1 cellular context compared by ENCODE assay signal in the genomic region with DNA sequence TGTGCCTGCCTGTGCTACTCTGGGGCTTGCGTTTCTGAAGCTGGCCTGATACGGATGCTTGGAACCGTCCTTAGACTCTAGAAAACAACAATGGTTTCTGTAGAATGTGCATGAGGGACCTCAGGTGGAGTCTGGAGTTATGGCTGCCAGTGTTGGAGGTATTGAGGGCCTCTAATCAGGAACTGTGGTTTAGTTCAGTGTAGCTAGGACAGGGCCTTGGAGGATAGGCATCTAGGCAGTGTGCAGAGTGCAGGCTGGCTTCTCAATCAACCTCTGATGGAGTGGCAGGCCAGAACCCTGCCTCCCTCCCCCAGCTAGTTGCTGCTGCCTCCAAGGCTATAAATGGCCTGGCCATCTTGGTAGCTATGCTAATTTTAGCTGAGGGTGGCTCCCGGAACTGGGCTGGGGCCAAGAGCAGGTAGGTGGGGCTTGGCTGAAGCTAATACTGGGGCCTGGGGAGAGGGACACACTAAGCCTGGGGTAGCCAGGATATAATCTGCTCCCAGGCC.
TF ChIP-seq lines count a peak whose summit lies in the region.

No MANE protein-coding gene starts in this region.

TF ChIP-seq in GM23338, 12 proteins besides CTCF, POLR2A, EP300 and RAD21 (continued from another document):
- TF ChIP-seq, protein P1, sequence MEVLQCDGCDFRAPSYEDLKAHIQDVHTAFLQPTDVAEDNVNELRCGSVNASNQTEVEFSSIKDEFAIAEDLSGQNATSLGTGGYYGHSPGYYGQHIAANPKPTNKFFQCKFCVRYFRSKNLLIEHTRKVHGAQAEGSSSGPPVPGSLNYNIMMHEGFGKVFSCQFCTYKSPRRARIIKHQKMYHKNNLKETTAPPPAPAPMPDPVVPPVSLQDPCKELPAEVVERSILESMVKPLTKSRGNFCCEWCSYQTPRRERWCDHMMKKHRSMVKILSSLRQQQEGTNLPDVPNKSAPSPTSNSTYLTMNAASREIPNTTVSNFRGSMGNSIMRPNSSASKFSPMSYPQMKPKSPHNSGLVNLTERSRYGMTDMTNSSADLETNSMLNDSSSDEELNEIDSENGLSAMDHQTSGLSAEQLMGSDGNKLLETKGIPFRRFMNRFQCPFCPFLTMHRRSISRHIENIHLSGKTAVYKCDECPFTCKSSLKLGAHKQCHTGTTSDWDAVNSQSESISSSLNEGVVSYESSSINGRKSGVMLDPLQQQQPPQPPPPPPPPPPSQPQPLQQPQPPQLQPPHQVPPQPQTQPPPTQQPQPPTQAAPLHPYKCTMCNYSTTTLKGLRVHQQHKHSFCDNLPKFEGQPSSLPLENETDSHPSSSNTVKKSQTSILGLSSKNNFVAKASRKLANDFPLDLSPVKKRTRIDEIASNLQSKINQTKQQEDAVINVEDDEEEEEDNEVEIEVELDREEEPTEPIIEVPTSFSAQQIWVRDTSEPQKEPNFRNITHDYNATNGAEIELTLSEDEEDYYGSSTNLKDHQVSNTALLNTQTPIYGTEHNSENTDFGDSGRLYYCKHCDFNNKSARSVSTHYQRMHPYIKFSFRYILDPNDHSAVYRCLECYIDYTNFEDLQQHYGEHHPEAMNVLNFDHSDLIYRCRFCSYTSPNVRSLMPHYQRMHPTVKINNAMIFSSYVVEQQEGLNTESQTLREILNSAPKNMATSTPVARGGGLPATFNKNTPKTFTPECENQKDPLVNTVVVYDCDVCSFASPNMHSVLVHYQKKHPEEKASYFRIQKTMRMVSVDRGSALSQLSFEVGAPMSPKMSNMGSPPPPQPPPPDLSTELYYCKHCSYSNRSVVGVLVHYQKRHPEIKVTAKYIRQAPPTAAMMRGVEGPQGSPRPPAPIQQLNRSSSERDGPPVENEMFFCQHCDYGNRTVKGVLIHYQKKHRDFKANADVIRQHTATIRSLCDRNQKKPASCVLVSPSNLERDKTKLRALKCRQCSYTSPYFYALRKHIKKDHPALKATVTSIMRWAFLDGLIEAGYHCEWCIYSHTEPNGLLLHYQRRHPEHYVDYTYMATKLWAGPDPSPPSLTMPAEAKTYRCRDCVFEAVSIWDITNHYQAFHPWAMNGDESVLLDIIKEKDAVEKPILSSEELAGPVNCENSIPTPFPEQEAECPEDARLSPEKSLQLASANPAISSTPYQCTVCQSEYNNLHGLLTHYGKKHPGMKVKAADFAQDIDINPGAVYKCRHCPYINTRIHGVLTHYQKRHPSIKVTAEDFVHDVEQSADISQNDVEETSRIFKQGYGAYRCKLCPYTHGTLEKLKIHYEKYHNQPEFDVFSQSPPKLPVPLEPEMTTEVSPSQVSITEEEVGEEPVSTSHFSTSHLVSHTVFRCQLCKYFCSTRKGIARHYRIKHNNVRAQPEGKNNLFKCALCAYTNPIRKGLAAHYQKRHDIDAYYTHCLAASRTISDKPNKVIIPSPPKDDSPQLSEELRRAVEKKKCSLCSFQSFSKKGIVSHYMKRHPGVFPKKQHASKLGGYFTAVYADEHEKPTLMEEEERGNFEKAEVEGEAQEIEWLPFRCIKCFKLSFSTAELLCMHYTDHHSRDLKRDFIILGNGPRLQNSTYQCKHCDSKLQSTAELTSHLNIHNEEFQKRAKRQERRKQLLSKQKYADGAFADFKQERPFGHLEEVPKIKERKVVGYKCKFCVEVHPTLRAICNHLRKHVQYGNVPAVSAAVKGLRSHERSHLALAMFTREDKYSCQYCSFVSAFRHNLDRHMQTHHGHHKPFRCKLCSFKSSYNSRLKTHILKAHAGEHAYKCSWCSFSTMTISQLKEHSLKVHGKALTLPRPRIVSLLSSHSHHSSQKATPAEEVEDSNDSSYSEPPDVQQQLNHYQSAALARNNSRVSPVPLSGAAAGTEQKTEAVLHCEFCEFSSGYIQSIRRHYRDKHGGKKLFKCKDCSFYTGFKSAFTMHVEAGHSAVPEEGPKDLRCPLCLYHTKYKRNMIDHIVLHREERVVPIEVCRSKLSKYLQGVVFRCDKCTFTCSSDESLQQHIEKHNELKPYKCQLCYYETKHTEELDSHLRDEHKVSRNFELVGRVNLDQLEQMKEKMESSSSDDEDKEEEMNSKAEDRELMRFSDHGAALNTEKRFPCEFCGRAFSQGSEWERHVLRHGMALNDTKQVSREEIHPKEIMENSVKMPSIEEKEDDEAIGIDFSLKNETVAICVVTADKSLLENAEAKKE (CRISPR knock-in tag; IDR thresholded peaks at IDR 0.05), result no peak
- no peak for TF ChIP-seq NANOG (IDR thresholded peaks at IDR 0.05; ENCODE audit: borderline replicate concordance)
- TF ChIP-seq, protein P2, sequence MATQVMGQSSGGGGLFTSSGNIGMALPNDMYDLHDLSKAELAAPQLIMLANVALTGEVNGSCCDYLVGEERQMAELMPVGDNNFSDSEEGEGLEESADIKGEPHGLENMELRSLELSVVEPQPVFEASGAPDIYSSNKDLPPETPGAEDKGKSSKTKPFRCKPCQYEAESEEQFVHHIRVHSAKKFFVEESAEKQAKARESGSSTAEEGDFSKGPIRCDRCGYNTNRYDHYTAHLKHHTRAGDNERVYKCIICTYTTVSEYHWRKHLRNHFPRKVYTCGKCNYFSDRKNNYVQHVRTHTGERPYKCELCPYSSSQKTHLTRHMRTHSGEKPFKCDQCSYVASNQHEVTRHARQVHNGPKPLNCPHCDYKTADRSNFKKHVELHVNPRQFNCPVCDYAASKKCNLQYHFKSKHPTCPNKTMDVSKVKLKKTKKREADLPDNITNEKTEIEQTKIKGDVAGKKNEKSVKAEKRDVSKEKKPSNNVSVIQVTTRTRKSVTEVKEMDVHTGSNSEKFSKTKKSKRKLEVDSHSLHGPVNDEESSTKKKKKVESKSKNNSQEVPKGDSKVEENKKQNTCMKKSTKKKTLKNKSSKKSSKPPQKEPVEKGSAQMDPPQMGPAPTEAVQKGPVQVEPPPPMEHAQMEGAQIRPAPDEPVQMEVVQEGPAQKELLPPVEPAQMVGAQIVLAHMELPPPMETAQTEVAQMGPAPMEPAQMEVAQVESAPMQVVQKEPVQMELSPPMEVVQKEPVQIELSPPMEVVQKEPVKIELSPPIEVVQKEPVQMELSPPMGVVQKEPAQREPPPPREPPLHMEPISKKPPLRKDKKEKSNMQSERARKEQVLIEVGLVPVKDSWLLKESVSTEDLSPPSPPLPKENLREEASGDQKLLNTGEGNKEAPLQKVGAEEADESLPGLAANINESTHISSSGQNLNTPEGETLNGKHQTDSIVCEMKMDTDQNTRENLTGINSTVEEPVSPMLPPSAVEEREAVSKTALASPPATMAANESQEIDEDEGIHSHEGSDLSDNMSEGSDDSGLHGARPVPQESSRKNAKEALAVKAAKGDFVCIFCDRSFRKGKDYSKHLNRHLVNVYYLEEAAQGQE (IDR thresholded peaks at IDR 0.05; ENCODE audit: unreplicated experiment), result no peak
- TF ChIP-seq CREB1 (CRISPR knock-in tag; IDR thresholded peaks at IDR 0.05; ENCODE audit: low read depth), result no peak
- no peak for TF ChIP-seq JUNB (IDR thresholded peaks at IDR 0.05; ENCODE audit: unreplicated experiment)
- TF ChIP-seq POLR2AphosphoS5 (IDR thresholded peaks at IDR 0.05; ENCODE audit: low read depth), result no peak
- TF ChIP-seq, protein P3, sequence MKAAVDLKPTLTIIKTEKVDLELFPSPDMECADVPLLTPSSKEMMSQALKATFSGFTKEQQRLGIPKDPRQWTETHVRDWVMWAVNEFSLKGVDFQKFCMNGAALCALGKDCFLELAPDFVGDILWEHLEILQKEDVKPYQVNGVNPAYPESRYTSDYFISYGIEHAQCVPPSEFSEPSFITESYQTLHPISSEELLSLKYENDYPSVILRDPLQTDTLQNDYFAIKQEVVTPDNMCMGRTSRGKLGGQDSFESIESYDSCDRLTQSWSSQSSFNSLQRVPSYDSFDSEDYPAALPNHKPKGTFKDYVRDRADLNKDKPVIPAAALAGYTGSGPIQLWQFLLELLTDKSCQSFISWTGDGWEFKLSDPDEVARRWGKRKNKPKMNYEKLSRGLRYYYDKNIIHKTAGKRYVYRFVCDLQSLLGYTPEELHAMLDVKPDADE (IDR thresholded peaks at IDR 0.05), result no peak
- TF ChIP-seq EZH2 (IDR thresholded peaks at IDR 0.05; ENCODE audit: low read depth, unreplicated experiment), result no peak
- TF ChIP-seq ZNF114 (CRISPR knock-in tag; IDR thresholded peaks at IDR 0.05), result no peak
- no peak for TF ChIP-seq EZH2phosphoT487 (IDR thresholded peaks at IDR 0.05; ENCODE audit: unreplicated experiment)
